5 cellular contexts compared by ENCODE assay signal in genomic region chr22:21357527-21357926, GRCh38. TPM values are rescaled to one million over a fixed set of nuclear protein-coding genes. Genes with fewer than 3 reads are reported as not detected.
"Had no signal": no experiment of that assay in that cellular context is flagged by ENCODE, and none has a peak within 500 bp of the region (broad histone marks: within the 10 kb centered on the region; RNA-seq: fewer than 3 reads in every experiment).

No MANE protein-coding gene starts in this region.

RNA-seq across cellular contexts. Expression of gene RIMBP3B, which starts 26.0 kb away (rescaled TPM):
- total RNA-seq: endothelial cell of umbilical vein, epithelial cell of proximal tubule, foreskin keratinocyte, mammary epithelial cell, mononuclear cell had no signal
- polyA plus RNA-seq: endothelial cell of umbilical vein had no signal
